Comparison of ENCODE assay signal across 18 cellular contexts in genomic region chr4:17366496-17366895, GRCh38.
"Had no signal": no experiment of that assay in that cellular context is flagged by ENCODE, and none has a peak within 500 bp of the region (broad histone marks: within the 10 kb centered on the region; RNA-seq: fewer than 3 reads in every experiment).

No MANE protein-coding gene starts in this region.

- DNase-seq: activated CD4-positive, alpha-beta T cell treated with anti-CD3 and anti-CD28 coated beads, Interleukin-2, amount 10 ng/mL, durations not matched to agents 7 days and 5 days; activated CD8-positive, alpha-beta T cell treated with anti-CD3 and anti-CD28 coated beads, Interleukin-2, amount 10 ng/mL, durations not matched to agents 7 days and 5 days; activated naive CD4-positive, alpha-beta T cell treated with anti-CD3 and anti-CD28 coated beads, Interleukin-2, amount 10 ng/mL, durations not matched to agents 7 days and 5 days; activated naive CD8-positive, alpha-beta T cell treated with anti-CD3 and anti-CD28 coated beads, Interleukin-2, amount 50 U/mL, for 24 hours; activated T-cell treated with anti-CD3 and anti-CD28 coated beads, Interleukin-2, amount 50 U/mL, for 24 hours; dorsolateral prefrontal cortex; natural killer cell; pancreas; sigmoid colon; stimulated activated CD4-positive, alpha-beta T cell treated with anti-CD3 and anti-CD28 coated beads, Interleukin-4, amount 100 ng/mL, for 4 hours; T-cell; T-helper 9 cell; upper lobe of left lung had no signal

- H3K4me3 ChIP-seq: dorsolateral prefrontal cortex, lung, pancreas, sigmoid colon, thoracic aorta, upper lobe of left lung had no signal

- H3K9me3 ChIP-seq: pancreas, sigmoid colon, thoracic aorta, upper lobe of left lung had no signal

- H3K36me3 ChIP-seq: pancreas, sigmoid colon, thoracic aorta, upper lobe of left lung had no signal

- ATAC-seq: activated CD8-positive, alpha-beta T cell treated with anti-CD3 and anti-CD28 coated beads, Interleukin-2, amount 10 ng/mL, durations not matched to agents 7 days and 5 days; activated naive CD8-positive, alpha-beta T cell treated with anti-CD3 and anti-CD28 coated beads, Interleukin-2, amount 50 U/mL, for 24 hours; natural killer cell; SK-N-SH treated with all-trans-retinoic acid at 6 μM for 48 hours; stimulated activated memory B cell treated with anti-CD40 and anti-IgM and Interleukin-4, amounts not matched to agents 10 μg/mL and 1 μg/mL and 100 μg/mL, for 72 hours; T-cell had no signal

- H3K27ac ChIP-seq: dorsolateral prefrontal cortex, epithelial cell of prostate, pancreas, sigmoid colon, thoracic aorta, upper lobe of left lung had no signal

- H3K4me1 ChIP-seq: pancreas, sigmoid colon, upper lobe of left lung had no signal

- H3K27me3 ChIP-seq: dorsolateral prefrontal cortex, pancreas, sigmoid colon, upper lobe of left lung had no signal
